ENCODE assay signal across 8 cellular contexts in the genomic region with DNA sequence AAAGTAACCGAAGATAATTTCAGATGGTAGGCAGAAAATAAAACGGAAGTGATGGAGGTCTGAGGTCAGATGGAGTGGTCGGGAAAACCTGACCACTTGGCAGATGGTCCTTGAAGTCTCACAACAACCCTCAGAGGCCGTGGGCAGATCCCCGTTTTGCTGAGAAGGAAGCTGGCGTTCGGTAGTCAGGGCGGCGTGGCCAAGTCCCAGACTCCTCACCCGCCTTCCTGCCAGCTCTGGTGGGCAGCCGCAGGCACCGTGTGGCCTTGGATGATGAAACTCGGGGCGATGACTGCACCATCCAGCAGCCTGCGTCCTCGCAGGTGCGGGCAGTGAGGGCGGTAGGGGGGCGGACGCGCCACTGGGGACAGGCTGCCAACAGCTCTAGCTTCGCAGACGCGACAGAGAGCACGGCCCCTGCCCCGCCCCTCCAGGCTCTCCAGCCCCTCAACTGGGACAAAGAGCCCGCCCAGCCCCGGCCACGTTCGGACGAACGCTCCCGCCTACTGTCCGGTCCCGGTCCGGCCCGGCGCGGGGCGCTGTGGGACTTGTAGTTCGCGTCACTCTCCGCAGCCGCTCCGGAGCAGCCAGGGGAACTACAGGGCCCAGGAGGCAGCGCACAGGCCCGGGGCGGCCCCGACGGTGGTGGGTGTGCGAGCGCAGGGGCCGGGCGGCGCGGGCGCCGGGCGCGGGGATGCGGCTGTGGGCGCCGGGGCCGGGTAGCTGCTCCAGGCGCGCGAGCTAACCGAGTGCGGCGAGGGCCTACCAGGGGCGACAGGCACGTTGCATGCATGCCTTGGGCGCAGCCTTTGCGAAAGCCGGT. TPM values are rescaled to one million over a fixed set of nuclear protein-coding genes. Genes with fewer than 3 reads are reported as not detected.
A peak's percentile ranks its signal among the peaks of the same experiment; 100 is the strongest.
DNase-seq lines count a peak whose midpoint lies in the region; ATAC-seq and TF ChIP-seq lines count a peak whose summit lies in the region.

A gene with protein sequence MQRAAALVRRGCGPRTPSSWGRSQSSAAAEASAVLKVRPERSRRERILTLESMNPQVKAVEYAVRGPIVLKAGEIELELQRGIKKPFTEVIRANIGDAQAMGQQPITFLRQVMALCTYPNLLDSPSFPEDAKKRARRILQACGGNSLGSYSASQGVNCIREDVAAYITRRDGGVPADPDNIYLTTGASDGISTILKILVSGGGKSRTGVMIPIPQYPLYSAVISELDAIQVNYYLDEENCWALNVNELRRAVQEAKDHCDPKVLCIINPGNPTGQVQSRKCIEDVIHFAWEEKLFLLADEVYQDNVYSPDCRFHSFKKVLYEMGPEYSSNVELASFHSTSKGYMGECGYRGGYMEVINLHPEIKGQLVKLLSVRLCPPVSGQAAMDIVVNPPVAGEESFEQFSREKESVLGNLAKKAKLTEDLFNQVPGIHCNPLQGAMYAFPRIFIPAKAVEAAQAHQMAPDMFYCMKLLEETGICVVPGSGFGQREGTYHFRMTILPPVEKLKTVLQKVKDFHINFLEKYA (plus strand): TSS at position 673 of the 823 bp plus-strand sequence. CDS start 354 bp downstream, outside the sequence.

- H2AFZ ChIP-seq in KMS-11 (ENCODE audit: low read depth) (peak within 1 kb of the TSS; percentile 74), fibroblast of lung (ENCODE audit: low read length) (peak within 1 kb of the TSS; percentile 91)

- H3K27ac Mint-ChIP-seq in activated T-helper 17 cell treated with anti-CD3 and anti-CD28 coated beads, Interleukin-2, amount 50 U/mL, for 72 hours = peak within 1 kb of the TSS; percentile 88
- peak within 1 kb of the TSS in 5 of 9 donors; percentile 25 to 82 (median 71) for H3K27ac Mint-ChIP-seq in naive thymus-derived CD4-positive, alpha-beta T cell
- H3K27ac Mint-ChIP-seq in stimulated activated memory B cell treated with anti-CD40 and anti-IgM and Interleukin-4, amounts not matched to agents 10 μg/mL and 1 μg/mL and 100 μg/mL, for 72 hours = peak within 1 kb of the TSS; percentile 70

- intact Hi-C loops in naive thymus-derived CD4-positive, alpha-beta T cell (cut with micrococcal nuclease) = loop anchor here (1.0 to 5.0 kb wide), 6 partner anchors 25 to 1358 kb away; partner anchors contain the start of genes C16orf87 (in 2 of the 2), ORC6 (in 2 of the 2), VPS35 (in 2 of the 2) and DNAJA2 (in 1 of the 2)

- TF ChIP-seq CTCF in KMS-11 (conservative IDR thresholded peaks at IDR 0.05; ENCODE audit: low read depth, low read length) = no peak
- TF ChIP-seq CTCF in fibroblast of lung (conservative IDR thresholded peaks at IDR 0.05 in 1 of 2, IDR thresholded peaks at IDR 0.05 in 1 of 2; ENCODE audit: low read depth in 1 of 2, low read length in 2 of 2) = no peak

- ATAC-seq in GM21786 (IDR thresholded peaks at IDR 0.05; ENCODE audit: unreplicated experiment) = peak; percentile 96
- ATAC-seq in activated T-helper 17 cell treated with anti-CD3 and anti-CD28 coated beads, Interleukin-2, amount 50 U/mL, for 72 hours (replicated peaks) = peak; percentile 96
- peak; percentile 97 for ATAC-seq in naive thymus-derived CD4-positive, alpha-beta T cell
- ATAC-seq in stimulated activated memory B cell treated with anti-CD40 and anti-IgM and Interleukin-4, amounts not matched to agents 10 μg/mL and 1 μg/mL and 100 μg/mL, for 72 hours = peak; percentile 98

- no peaks in the 10 kb centered on the region for H3K9me3 ChIP-seq in fibroblast of lung (ENCODE audit: control insufficient read depth, insufficient read depth, low read depth, low read length)
- no peaks in the 10 kb centered on the region for H3K9me3 ChIP-seq in naive thymus-derived CD4-positive, alpha-beta T cell (ENCODE audit: control insufficient read depth in 2 of 3, low read length in 3 of 3)

- H3K9me3 Mint-ChIP-seq in activated T-helper 17 cell treated with anti-CD3 and anti-CD28 coated beads, Interleukin-2, amount 50 U/mL, for 72 hours = no peaks in the 10 kb centered on the region
- no peaks in the 10 kb centered on the region for H3K9me3 Mint-ChIP-seq in naive thymus-derived CD4-positive, alpha-beta T cell
- H3K9me3 Mint-ChIP-seq in stimulated activated memory B cell treated with anti-CD40 and anti-IgM and Interleukin-4, amounts not matched to agents 10 μg/mL and 1 μg/mL and 100 μg/mL, for 72 hours = no peaks in the 10 kb centered on the region

- POLR2A ChIA-PET in naive thymus-derived CD4-positive, alpha-beta T cell (lab: Charles Lee) = interaction anchor here (0.9 kb wide), 1 partner anchor 154 kb away, joined by 4 read pairs; no protein-coding TSS in a partner anchor

- H3K4me1 ChIP-seq in KMS-11 (ENCODE audit: low read depth, poor library complexity, severe bottlenecking) = peaks cover 15% of the 10 kb centered on the region
- peaks cover 3% of the 10 kb centered on the region for H3K4me1 ChIP-seq in fibroblast of lung (ENCODE audit: control insufficient read depth, extremely low read depth, insufficient read depth, low read length)
- peaks cover 0 to 3% of the 10 kb centered on the region in 2 donors for H3K4me1 ChIP-seq in naive thymus-derived CD4-positive, alpha-beta T cell (ENCODE audit: control insufficient read depth in 2 of 2, insufficient read depth in 2 of 2, low read length in 2 of 2)

- peak within 1 kb of the TSS; percentile 41; the same call in 1 of the 2 replicates for H3K27ac ChIP-seq in KMS-11
- no peak within 1 kb of the TSS for H3K27ac ChIP-seq in fibroblast of lung (ENCODE audit: insufficient read depth, low read length)
- no peak within 1 kb of the TSS for H3K27ac ChIP-seq in naive thymus-derived CD4-positive, alpha-beta T cell (ENCODE audit: low read depth, low read length)

- no peaks in the 10 kb centered on the region for H3K79me2 ChIP-seq in KMS-11 (ENCODE audit: insufficient read depth, low read depth)
- no peaks in the 10 kb centered on the region for H3K79me2 ChIP-seq in fibroblast of lung (ENCODE audit: control insufficient read depth, insufficient read depth, low read length)

- no peaks in the 10 kb centered on the region for H4K20me1 ChIP-seq in KMS-11 (ENCODE audit: insufficient read depth)
- peaks cover 2% of the 10 kb centered on the region for H4K20me1 ChIP-seq in fibroblast of lung (ENCODE audit: control insufficient read depth, extremely low read depth, insufficient read depth, low read length)

- H3K4me3 ChIP-seq in KMS-11 (IDR thresholded peaks at IDR 0.05; ENCODE audit: insufficient read depth, low read depth, low read length) = no peak within 1 kb of the TSS
- peak within 1 kb of the TSS; percentile 68 to 75 (median 72) for H3K4me3 ChIP-seq in fibroblast of lung (replicated peaks in 1 of 4; ENCODE audit: control extremely low read depth in 1 of 4, insufficient read depth in 1 of 4, low read depth in 3 of 4, low read length in 4 of 4)
- H3K4me3 ChIP-seq in naive thymus-derived CD4-positive, alpha-beta T cell (ENCODE audit: low read length) = peak within 1 kb of the TSS; percentile 67

- CTCF ChIA-PET in naive thymus-derived CD4-positive, alpha-beta T cell (lab: Charles Lee) = no interaction called here

- H3K36me3 Mint-ChIP-seq in activated T-helper 17 cell treated with anti-CD3 and anti-CD28 coated beads, Interleukin-2, amount 50 U/mL, for 72 hours (ENCODE audit: low read depth) = no peaks in the 10 kb centered on the region
- H3K36me3 Mint-ChIP-seq in naive thymus-derived CD4-positive, alpha-beta T cell = no peaks in the 10 kb centered on the region
- H3K36me3 Mint-ChIP-seq in stimulated activated memory B cell treated with anti-CD40 and anti-IgM and Interleukin-4, amounts not matched to agents 10 μg/mL and 1 μg/mL and 100 μg/mL, for 72 hours = no peaks in the 10 kb centered on the region

- H3K4me2 ChIP-seq in KMS-11 (peak within 1 kb of the TSS; percentile 88), fibroblast of lung (ENCODE audit: extremely low read depth, insufficient read depth, low read length) (peak within 1 kb of the TSS; percentile 94)

- H3K9ac ChIP-seq in KMS-11 (peak within 1 kb of the TSS; percentile 70; the same call in 1 of the 2 replicates), fibroblast of lung (ENCODE audit: insufficient read depth, low read length) (peak within 1 kb of the TSS; percentile 59)

- peaks cover 14% of the 10 kb centered on the region for H3K4me1 Mint-ChIP-seq in activated T-helper 17 cell treated with anti-CD3 and anti-CD28 coated beads, Interleukin-2, amount 50 U/mL, for 72 hours
- H3K4me1 Mint-ChIP-seq in naive thymus-derived CD4-positive, alpha-beta T cell = peaks cover 8 to 21% (median 16%) of the 10 kb centered on the region in 7 donors
- H3K4me1 Mint-ChIP-seq in stimulated activated memory B cell treated with anti-CD40 and anti-IgM and Interleukin-4, amounts not matched to agents 10 μg/mL and 1 μg/mL and 100 μg/mL, for 72 hours = peaks cover 18% of the 10 kb centered on the region

- no peaks in the 10 kb centered on the region for H3K36me3 ChIP-seq in KMS-11 (ENCODE audit: insufficient read depth)
- H3K36me3 ChIP-seq in fibroblast of lung (ENCODE audit: control insufficient read depth, insufficient read depth, low read length) = no peaks in the 10 kb centered on the region
- H3K36me3 ChIP-seq in naive thymus-derived CD4-positive, alpha-beta T cell (ENCODE audit: control insufficient read depth in 2 of 3, insufficient read depth in 3 of 3, low read length in 3 of 3) = no peaks in the 10 kb centered on the region

- H3K4me3 Mint-ChIP-seq in activated T-helper 17 cell treated with anti-CD3 and anti-CD28 coated beads, Interleukin-2, amount 50 U/mL, for 72 hours = peak within 1 kb of the TSS; percentile 89
- peak within 1 kb of the TSS; percentile 86 to 92 (median 89) for H3K4me3 Mint-ChIP-seq in naive thymus-derived CD4-positive, alpha-beta T cell
- H3K4me3 Mint-ChIP-seq in stimulated activated memory B cell treated with anti-CD40 and anti-IgM and Interleukin-4, amounts not matched to agents 10 μg/mL and 1 μg/mL and 100 μg/mL, for 72 hours = peak within 1 kb of the TSS; percentile 81

- no peaks in the 10 kb centered on the region for H3K27me3 ChIP-seq in KMS-11 (ENCODE audit: insufficient read depth, low read depth)
- H3K27me3 ChIP-seq in fibroblast of lung (ENCODE audit: control insufficient read depth, insufficient read depth, low read length) = peaks cover 24% of the 10 kb centered on the region
- H3K27me3 ChIP-seq in naive thymus-derived CD4-positive, alpha-beta T cell (ENCODE audit: control insufficient read depth in 2 of 2, insufficient read depth in 2 of 2, low read length in 2 of 2) = no peaks in the 10 kb centered on the region

- peaks cover 5% of the 10 kb centered on the region for H3K27me3 Mint-ChIP-seq in activated T-helper 17 cell treated with anti-CD3 and anti-CD28 coated beads, Interleukin-2, amount 50 U/mL, for 72 hours
- peaks cover 0 to 39% (median 6%) of the 10 kb centered on the region in 5 donors for H3K27me3 Mint-ChIP-seq in naive thymus-derived CD4-positive, alpha-beta T cell
- H3K27me3 Mint-ChIP-seq in stimulated activated memory B cell treated with anti-CD40 and anti-IgM and Interleukin-4, amounts not matched to agents 10 μg/mL and 1 μg/mL and 100 μg/mL, for 72 hours = no peaks in the 10 kb centered on the region

- DNase-seq in Daoy (ENCODE audit: low read depth) (peak; percentile 92), RKO (ENCODE audit: low spot score) (peak; percentile 96), fibroblast of lung (ENCODE audit: low read depth in 2 of 2) (peak; percentile 93 to 95)
- peak; percentile 29 to 89 (median 57) for DNase-seq in naive thymus-derived CD4-positive, alpha-beta T cell

RNA-seq across cellular contexts. Expression of the gene that starts here (rescaled TPM):
- 12.9 and 13.7 TPM in 2 replicates for total RNA-seq in Daoy (2014; rRNA removed; shearing (Covaris generic))
- 1 to 10 TPM; 8.4 to 8.5 TPM for total RNA-seq in activated T-helper 17 cell treated with anti-CD3 and anti-CD28 coated beads, Interleukin-2, amount 50 U/mL, for 72 hours
- total RNA-seq in fibroblast of lung = 10.3 and 16.3 TPM in 2 replicates
- 5.8 and 6.5 TPM in 2 replicates for polyA plus RNA-seq in fibroblast of lung
- 7.0 and 9.9 TPM in 2 replicates for polyA plus RNA-seq in fibroblast of lung (2012)
- 34.6 and 65.4 TPM in 2 replicates for polyA minus RNA-seq in fibroblast of lung (ENCODE audit: low replicate concordance)
- 1 to 10 TPM in 2 of 5 experiments, under 1 TPM in 3; 0.40 to 7.7 (median 0.73) TPM for total RNA-seq in naive thymus-derived CD4-positive, alpha-beta T cell
- under 1 TPM; 0.40 to 0.64 TPM for polyA plus RNA-seq in naive thymus-derived CD4-positive, alpha-beta T cell
